In genomic region chr3:5238545-5238944, GRCh38 we compare ENCODE assay signal across 24 cellular contexts.
"Had no signal": no experiment of that assay in that cellular context is flagged by ENCODE, and none has a peak within 500 bp of the region (broad histone marks: within the 10 kb centered on the region; RNA-seq: fewer than 3 reads in every experiment).

No MANE protein-coding gene starts in this region.

- H3K9me3 Mint-ChIP-seq: activated naive CD4-positive, alpha-beta T cell treated with anti-CD3 and anti-CD28 coated beads, Interleukin-2, amount 50 U/mL, for 72 hours; memory B cell had no signal

- DNase-seq: activated CD4-positive, alpha-beta T cell treated with anti-CD3 and anti-CD28 coated beads for 1 hour; activated CD4-positive, alpha-beta T cell treated with anti-CD3 and anti-CD28 coated beads, Interleukin-2, amount 50 U/mL, for 1 hour; activated CD8-positive, alpha-beta memory T cell treated with anti-CD3 and anti-CD28 coated beads for 24 hours; activated CD8-positive, alpha-beta memory T cell treated with anti-CD3 and anti-CD28 coated beads, Interleukin-2, amount 50 U/mL, for 4 hours; activated T-cell treated with anti-CD3 and anti-CD28 coated beads, Interleukin-2, amount 50 U/mL, for 24 hours; endodermal cell; esophagus squamous epithelium; head of caudate nucleus; hypothalamus; pancreas; right cardiac atrium; small intestine; stimulated activated CD4-positive, alpha-beta T cell treated with anti-CD3 and anti-CD28 coated beads, Interleukin-2, amount 100 ng/mL, for 24 hours; stimulated activated naive B cell treated with anti-CD40 and anti-IgM and Interleukin-4, amounts not matched to agents 10 μg/mL and 1 μg/mL and 100 μg/mL, for 72 hours; transverse colon had no signal

- H3K27ac ChIP-seq: breast epithelium, coronary artery, esophagus squamous epithelium, gastroesophageal sphincter, neutrophil, pancreas, transverse colon had no signal

- ATAC-seq: activated T-helper 17 cell treated with anti-CD3 and anti-CD28 coated beads, Interleukin-2, amount 50 U/mL, for 72 hours; gastroesophageal sphincter; pancreas; right cardiac atrium; stimulated activated naive B cell treated with anti-CD40 and anti-IgM and Interleukin-4, amounts not matched to agents 10 μg/mL and 1 μg/mL and 100 μg/mL, for 72 hours had no signal

- H3K27me3 Mint-ChIP-seq: activated T-cell treated with anti-CD3 and anti-CD28 coated beads, Interleukin-2, amount 50 U/mL, for 24 hours; activated T-helper 17 cell treated with anti-CD3 and anti-CD28 coated beads, Interleukin-2, amount 50 U/mL, for 72 hours; memory B cell; stimulated activated naive B cell treated with anti-CD40 and anti-IgM and Interleukin-4, amounts not matched to agents 10 μg/mL and 1 μg/mL and 100 μg/mL, for 72 hours had no signal

- H3K4me3 Mint-ChIP-seq: activated T-cell treated with anti-CD3 and anti-CD28 coated beads, Interleukin-2, amount 50 U/mL, for 24 hours; activated T-helper 17 cell treated with anti-CD3 and anti-CD28 coated beads, Interleukin-2, amount 50 U/mL, for 72 hours; endodermal cell; memory B cell; nephron; stimulated activated naive B cell treated with anti-CD40 and anti-IgM and Interleukin-4, amounts not matched to agents 10 μg/mL and 1 μg/mL and 100 μg/mL, for 72 hours; T-helper 2 cell treated with Interferon-gamma antibody and Interleukin-4, amounts not matched to agents 5 μg/mL and 100 μg/mL, for 36 hours had no signal

- H3K4me1 ChIP-seq: breast epithelium, esophagus squamous epithelium, gastroesophageal sphincter, pancreas, transverse colon had no signal

- H3K27me3 ChIP-seq: breast epithelium, esophagus squamous epithelium, gastroesophageal sphincter, neutrophil, pancreas, transverse colon had no signal

- H3K4me1 Mint-ChIP-seq: activated T-helper 17 cell treated with anti-CD3 and anti-CD28 coated beads, Interleukin-2, amount 50 U/mL, for 72 hours; memory B cell; stimulated activated naive B cell treated with anti-CD40 and anti-IgM and Interleukin-4, amounts not matched to agents 10 μg/mL and 1 μg/mL and 100 μg/mL, for 72 hours had no signal

- H3K27ac Mint-ChIP-seq: activated naive CD4-positive, alpha-beta T cell treated with anti-CD3 and anti-CD28 coated beads, Interleukin-2, amount 50 U/mL, for 72 hours; activated T-cell treated with anti-CD3 and anti-CD28 coated beads, Interleukin-2, amount 50 U/mL, for 24 hours; activated T-helper 17 cell treated with anti-CD3 and anti-CD28 coated beads, Interleukin-2, amount 50 U/mL, for 72 hours; endodermal cell; memory B cell; stimulated activated naive B cell treated with anti-CD40 and anti-IgM and Interleukin-4, amounts not matched to agents 10 μg/mL and 1 μg/mL and 100 μg/mL, for 72 hours; T-helper 2 cell treated with Interferon-gamma antibody and Interleukin-4, amounts not matched to agents 5 μg/mL and 100 μg/mL, for 36 hours had no signal
